Comparison of ENCODE assay signal across 3 cellular contexts in genomic region chr15:33660151-33660550, GRCh38.
"Had no signal": no experiment of that assay in that cellular context is flagged by ENCODE, and none has a peak within 500 bp of the region (broad histone marks: within the 10 kb centered on the region; RNA-seq: fewer than 3 reads in every experiment).

No MANE protein-coding gene starts in this region.

- H3K4me3 ChIP-seq: GM12878 had no signal

- DNase-seq: GDM1, GF-D8 had no signal

- ATAC-seq: GM12878 had no signal
